Comparison of ENCODE assay signal across 16 cellular contexts in genomic region chrX:110915120-110915519, GRCh38.
DNase-seq lines count a peak whose midpoint lies in the region; ATAC-seq and TF ChIP-seq lines count a peak whose summit lies in the region.
"Had no signal": no experiment of that assay in that cellular context is flagged by ENCODE, and none has a peak within 500 bp of the region (broad histone marks: within the 10 kb centered on the region; RNA-seq: fewer than 3 reads in every experiment).

No MANE protein-coding gene starts in this region.

- H3K36me3 ChIP-seq in lung (ENCODE audit: control insufficient read depth in 2 of 2, insufficient read depth in 2 of 2, low read length in 2 of 2): no peaks in the 10 kb centered on the region
- H3K36me3 ChIP-seq: neural progenitor cell had no signal

- ATAC-seq in lung (ENCODE audit: insufficient read depth, low FRiP score): peak; percentile 19
- ATAC-seq in left lobe of liver: no peak
- no peak for ATAC-seq in HG03460 (IDR thresholded peaks at IDR 0.05; ENCODE audit: unreplicated experiment)
- ATAC-seq in GM18502 (IDR thresholded peaks at IDR 0.05; ENCODE audit: poor library complexity, unreplicated experiment): no peak
- ATAC-seq: activated naive CD8-positive, alpha-beta T cell treated with anti-CD3 and anti-CD28 coated beads, Interleukin-2, amount 50 U/mL, for 24 hours had no signal

- no peaks in the 10 kb centered on the region for H3K27me3 ChIP-seq in lung (ENCODE audit: control insufficient read depth, insufficient read depth)
- H3K27me3 ChIP-seq: neural progenitor cell had no signal

- H3K27ac ChIP-seq in lung (ENCODE audit: low read depth in 1 of 2, low read length in 1 of 2): no peak overlapping the region
- H3K27ac ChIP-seq: dorsolateral prefrontal cortex, neural progenitor cell had no signal

- H3K4me1 ChIP-seq in lung (ENCODE audit: control insufficient read depth in 2 of 2, insufficient read depth in 2 of 2, low read length in 2 of 2): no peaks in the 10 kb centered on the region
- H3K4me1 ChIP-seq: neural progenitor cell had no signal

- H3K9me3 ChIP-seq in lung (ENCODE audit: control insufficient read depth in 2 of 2, insufficient read depth in 1 of 2, low read length in 1 of 2): no peaks in the 10 kb centered on the region

- TF ChIP-seq CTCF in choroid plexus epithelial cell (conservative IDR thresholded peaks at IDR 0.05; ENCODE audit: low read depth, low read length): no peak
- no peak for TF ChIP-seq CTCF in lung (IDR thresholded peaks at IDR 0.05; ENCODE audit: control extremely low read depth, extremely low read depth)

- no peak for TF ChIP-seq RAD21 in Ishikawa (IDR thresholded peaks at IDR 0.05; ENCODE audit: low read depth)

- no peak for TF ChIP-seq EP300 in Ishikawa (IDR thresholded peaks at IDR 0.05; ENCODE audit: borderline replicate concordance)

- WGBS in lung, 2 donors: 52 to 71% methylated on average over 3 of the region's 3 CpGs

- H3K4me3 ChIP-seq in choroid plexus epithelial cell (ENCODE audit: low read depth, low read length) (no peak overlapping the region), lung (no peak overlapping the region)
- H3K4me3 ChIP-seq: dorsolateral prefrontal cortex, neural progenitor cell had no signal

- DNase-seq in DMS 273 (lab: John Stamatoyannopoulos, UW; ENCODE audit: unreplicated experiment) (peak; percentile 69), choroid plexus epithelial cell (ENCODE audit: low read depth) (peak; percentile 5), lung (ENCODE audit: low spot score) (no peak), left lobe of liver (ENCODE audit: low spot score) (no peak), NOMO-1 treated with dmso at 0.1 percent for 144 hours (lab: John Stamatoyannopoulos, UW; ENCODE audit: unreplicated experiment) (no peak)
- DNase-seq: activated naive CD8-positive, alpha-beta T cell treated with anti-CD3 and anti-CD28 coated beads, Interleukin-2, amount 50 U/mL, for 24 hours; CD4-positive, alpha-beta memory T cell; dorsolateral prefrontal cortex; left cardiac atrium; NCI-H2081; NK-92 treated with Interleukin-12 subunit alpha and Interleukin-12 subunit beta, amount 100 ng/mL, for 24 hours; small intestine had no signal

TF ChIP-seq in Ishikawa, 13 proteins besides CTCF, POLR2A, EP300 and RAD21:
- TF ChIP-seq YY1 (IDR thresholded peaks at IDR 0.05; ENCODE audit: low read depth) (no peak), TCF12 (IDR thresholded peaks at IDR 0.05; ENCODE audit: low read depth) (no peak), ZBTB7A (IDR thresholded peaks at IDR 0.05; ENCODE audit: low read depth) (no peak), CEBPB (IDR thresholded peaks at IDR 0.05) (no peak), USF1 (IDR thresholded peaks at IDR 0.05) (0 out of 2 replicates have a peak, but pooled peaks have one; percentile 34)

Comparison
In these comparisons a context has a peak if more than half of its experiments do, and no peak if none do; other contexts are left out.
1. DNase-seq: peak in DMS 273 (single experiment) and choroid plexus epithelial cell (single experiment); none in lung (single experiment), left lobe of liver (single experiment) and NOMO-1 treated with dmso at 0.1 percent for 144 hours (single experiment).